In the genomic region with DNA sequence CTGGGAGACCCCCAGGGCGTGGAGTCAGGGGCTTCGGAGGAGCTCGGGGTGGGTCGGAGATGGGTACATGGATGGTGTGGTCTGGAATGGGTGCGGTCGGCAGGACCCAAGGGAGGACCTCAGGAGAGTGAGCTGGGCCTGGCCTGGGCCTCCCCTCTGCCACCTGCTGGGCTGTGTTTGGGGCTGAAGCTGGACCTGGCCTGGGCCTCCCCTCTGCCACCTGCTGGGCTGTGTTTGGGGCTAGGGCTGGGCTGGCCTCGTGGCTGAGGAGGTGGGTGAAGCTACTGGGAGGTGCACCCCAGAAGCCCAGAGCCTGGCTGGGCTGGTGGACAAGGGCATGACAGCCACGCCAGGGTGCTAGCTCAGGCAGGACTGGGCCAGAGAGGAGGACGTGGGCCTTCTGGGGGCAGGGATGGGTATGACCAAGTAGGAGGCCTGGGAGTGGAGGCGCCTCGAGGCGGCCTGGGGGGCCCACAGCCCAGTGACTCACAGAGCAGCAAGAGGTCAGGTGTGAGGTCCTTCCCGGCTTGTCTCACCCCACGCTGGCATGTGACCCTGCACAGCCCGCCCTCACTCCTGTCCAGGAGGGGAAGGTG, we compare ENCODE assay signal across 8 cellular contexts. TPM values are rescaled to one million over a fixed set of nuclear protein-coding genes. Genes with fewer than 3 reads are reported as not detected.
DNase-seq lines count a peak whose midpoint lies in the region; ATAC-seq, FAIRE-seq and TF ChIP-seq lines count a peak whose summit lies in the region.

No MANE protein-coding gene starts in this region.

- peak; percentile 54 to 77 for TF ChIP-seq CTCF in Caco-2 (IDR thresholded peaks at IDR 0.05; ENCODE audit: insufficient read depth in 1 of 2, low read depth in 1 of 2, low read length in 1 of 2, severe bottlenecking in 1 of 2, unreplicated experiment in 1 of 2)
- peak; percentile 39 for TF ChIP-seq CTCF in LNCAP (IDR thresholded peaks at IDR 0.05)
- TF ChIP-seq CTCF in bronchial epithelial cell (IDR thresholded peaks at IDR 0.05; ENCODE audit: insufficient read depth, low read length, severe bottlenecking), result peak; percentile 89

- peaks cover 6% of the 10 kb centered on the region for H3K27me3 Mint-ChIP-seq in Caco-2 (ENCODE audit: insufficient read depth, unreplicated experiment)

- H3K27ac Mint-ChIP-seq in Caco-2 (ENCODE audit: unreplicated experiment), result no peak overlapping the region

- H3K9me3 ChIP-seq in Caco-2, result no peaks in the 10 kb centered on the region

- H3K4me1 ChIP-seq in Caco-2, result peaks cover 20% of the 10 kb centered on the region

- H3K4me3 ChIP-seq in Caco-2 (ENCODE audit: low read depth, low read length) (no peak overlapping the region), bronchial epithelial cell (ENCODE audit: low read depth, low read length) (no peak overlapping the region)

- no TSS peak for BruUV-seq in Caco-2 (replicated peaks; lab: Mats Ljungman, UMichigan)

- H3K27me3 ChIP-seq in Caco-2 (replicated peaks; ENCODE audit: control insufficient read depth, insufficient read depth, low read length) (peaks cover 6% of the 10 kb centered on the region; the same call in 1 of the 2 replicates), bronchial epithelial cell (ENCODE audit: control insufficient read depth, insufficient read depth, low read length) (peaks cover 34% of the 10 kb centered on the region)

- CTCF ChIA-PET in Caco-2 (lab: Charles Lee), result interaction anchor here (0.6 to 1.2 kb wide), 10 partner anchors 18 to 143 kb away, joined by 3 to 10 read pairs (median 4); no protein-coding TSS in a partner anchor

- H3K4me3 Mint-ChIP-seq in Caco-2 (ENCODE audit: unreplicated experiment), result no peak overlapping the region

- POLR2A ChIA-PET in Caco-2 (lab: Charles Lee), result no interaction called here

- peaks cover 7% of the 10 kb centered on the region for H3K36me3 Mint-ChIP-seq in Caco-2 (ENCODE audit: insufficient read depth, unreplicated experiment)

- H3K9me3 Mint-ChIP-seq in Caco-2 (ENCODE audit: unreplicated experiment), result no peaks in the 10 kb centered on the region

- DNase-seq in Caco-2 (peak; percentile 64 to 73), bronchial epithelial cell (ENCODE audit: low read depth) (peak; percentile 25), mucosa of gallbladder (ENCODE audit: low spot score) (peak; percentile 44), NCI-H345 treated with DMSO at 0.1 percent for 48 hours (lab: John Stamatoyannopoulos, UW; ENCODE audit: unreplicated experiment) (no peak)

- H3K36me3 ChIP-seq in Caco-2 (ENCODE audit: control insufficient read depth, insufficient read depth, low read length) (no peaks in the 10 kb centered on the region), bronchial epithelial cell (ENCODE audit: control insufficient read depth, insufficient read depth, low read length) (no peaks in the 10 kb centered on the region)

- ATAC-seq in GM19324 (IDR thresholded peaks at IDR 0.05; ENCODE audit: low FRiP score, unreplicated experiment) (no peak), HG03571 (IDR thresholded peaks at IDR 0.05; ENCODE audit: unreplicated experiment) (no peak), HG02571 (IDR thresholded peaks at IDR 0.05; ENCODE audit: unreplicated experiment) (no peak)

- H3K4me1 Mint-ChIP-seq in Caco-2 (ENCODE audit: low read depth, unreplicated experiment), result peaks cover 6% of the 10 kb centered on the region

- intact Hi-C loops in Caco-2 (cut with micrococcal nuclease; ENCODE audit: unreplicated experiment), result loop anchor here (5.0 kb wide), 1 partner anchor 36 kb away; no protein-coding TSS in a partner anchor

- no peak for FAIRE-seq in bronchial epithelial cell (lab: Jason Lieb, UNC)

RNA-seq across cellular contexts. Expression of gene SAMD11, which starts 14.5 kb away (rescaled TPM):
- total RNA-seq in Caco-2 (2022), result 0.54 and 0.63 TPM in 2 replicates
- total RNA-seq in bronchial epithelial cell, result 0.51 and 0.53 TPM in 2 replicates
- 15.0 TPM for total RNA-seq in mucosa of gallbladder

RNA-seq across cellular contexts. Expression of gene NOC2L, which starts 20.9 kb away (rescaled TPM):
- 93.4 and 94.1 TPM in 2 replicates for total RNA-seq in Caco-2 (2022)
- total RNA-seq in bronchial epithelial cell, result 116 and 128 TPM in 2 replicates
- 54.1 TPM for total RNA-seq in mucosa of gallbladder

RNA-seq across cellular contexts. Expression of gene KLHL17, which starts 22.2 kb away (rescaled TPM):
- 33.1 and 34.4 TPM in 2 replicates for total RNA-seq in Caco-2 (2022)
- 4.5 and 6.8 TPM in 2 replicates for total RNA-seq in bronchial epithelial cell
- total RNA-seq in mucosa of gallbladder, result 22.5 TPM

RNA-seq across cellular contexts. Expression of gene PLEKHN1, which starts 28.1 kb away (rescaled TPM):
- total RNA-seq in Caco-2 (2022) (3.1 and 4.0 TPM in 2 replicates), bronchial epithelial cell (1.6 and 5.4 TPM in 2 replicates), mucosa of gallbladder (1.8 TPM)

RNA-seq across cellular contexts. Expression of gene PERM1, which starts 43.7 kb away (rescaled TPM):
- 0.18 and 0.65 TPM in 2 replicates for total RNA-seq in Caco-2 (2022)
- under 0.01 TPM in 1 of 2 replicates, not detected in the other for total RNA-seq in bronchial epithelial cell
- total RNA-seq in mucosa of gallbladder, result 0.35 TPM

Comparison
In these comparisons a context has a peak if more than half of its experiments do, and no peak if none do; other contexts are left out.
1. CTCF ChIP-seq: peak in every context shown above with its lines; median percentile 89 in bronchial epithelial cell; 66 in Caco-2; 39 in LNCAP.